ENCODE assay signal across 1 cellular context in genomic region chr4:55635760-55636621, GRCh38.
TF ChIP-seq lines count a peak whose summit lies in the region.

NMU (minus strand) TSS chr4:55636298; CDS start chr4:55636192, 106 bp downstream.

TF ChIP-seq in HEK293, 187 proteins besides CTCF, POLR2A, EP300 and RAD21 (continued from another document):
- TF ChIP-seq ZNF280C (tag by site-specific recombination; IDR thresholded peaks at IDR 0.05) (no peak), BCL6B (tag by site-specific recombination; IDR thresholded peaks at IDR 0.05) (no peak), KLF8 (tag by site-specific recombination; IDR thresholded peaks at IDR 0.05) (peak; percentile 40; the same call in 1 of the 2 replicates), HIC1 (tag by site-specific recombination; IDR thresholded peaks at IDR 0.05) (0 out of 2 replicates have a peak, but pooled peaks have one; percentile 19), ZNF501 (tag by site-specific recombination; IDR thresholded peaks at IDR 0.05) (no peak)
